Comparison of ENCODE assay signal across 1 cellular context in the genomic region with DNA sequence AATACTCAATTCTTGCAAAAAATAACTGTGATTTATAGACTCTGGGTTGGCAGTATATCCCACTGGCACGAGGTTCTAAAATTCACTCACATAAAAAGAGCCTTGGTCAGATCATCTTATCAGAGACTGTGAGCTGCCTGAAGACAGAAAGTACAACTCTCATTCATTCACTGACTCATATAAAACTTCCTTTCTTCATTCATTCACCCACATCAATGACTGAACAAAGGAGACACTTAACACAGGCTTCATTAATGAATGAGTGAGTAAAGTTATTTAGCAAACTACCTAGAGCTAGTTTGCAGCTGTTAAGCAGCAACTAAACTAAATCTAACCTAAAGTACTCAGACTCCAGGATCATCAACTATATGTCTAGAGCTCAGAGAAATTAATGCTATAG.
A peak's percentile ranks its signal among the peaks of the same experiment; 100 is the strongest.
TF ChIP-seq lines count a peak whose summit lies in the region.

No MANE protein-coding gene starts in this region.

TF ChIP-seq in GM12878, 131 proteins besides CTCF, POLR2A, EP300 and RAD21 (continued from another document):
- TF ChIP-seq, protein P1, sequence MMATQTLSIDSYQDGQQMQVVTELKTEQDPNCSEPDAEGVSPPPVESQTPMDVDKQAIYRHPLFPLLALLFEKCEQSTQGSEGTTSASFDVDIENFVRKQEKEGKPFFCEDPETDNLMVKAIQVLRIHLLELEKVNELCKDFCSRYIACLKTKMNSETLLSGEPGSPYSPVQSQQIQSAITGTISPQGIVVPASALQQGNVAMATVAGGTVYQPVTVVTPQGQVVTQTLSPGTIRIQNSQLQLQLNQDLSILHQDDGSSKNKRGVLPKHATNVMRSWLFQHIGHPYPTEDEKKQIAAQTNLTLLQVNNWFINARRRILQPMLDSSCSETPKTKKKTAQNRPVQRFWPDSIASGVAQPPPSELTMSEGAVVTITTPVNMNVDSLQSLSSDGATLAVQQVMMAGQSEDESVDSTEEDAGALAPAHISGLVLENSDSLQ (IDR thresholded peaks at IDR 0.05): no peak
- TF ChIP-seq HDAC2 (IDR thresholded peaks at IDR 0.05): no peak
- TF ChIP-seq, protein P2, sequence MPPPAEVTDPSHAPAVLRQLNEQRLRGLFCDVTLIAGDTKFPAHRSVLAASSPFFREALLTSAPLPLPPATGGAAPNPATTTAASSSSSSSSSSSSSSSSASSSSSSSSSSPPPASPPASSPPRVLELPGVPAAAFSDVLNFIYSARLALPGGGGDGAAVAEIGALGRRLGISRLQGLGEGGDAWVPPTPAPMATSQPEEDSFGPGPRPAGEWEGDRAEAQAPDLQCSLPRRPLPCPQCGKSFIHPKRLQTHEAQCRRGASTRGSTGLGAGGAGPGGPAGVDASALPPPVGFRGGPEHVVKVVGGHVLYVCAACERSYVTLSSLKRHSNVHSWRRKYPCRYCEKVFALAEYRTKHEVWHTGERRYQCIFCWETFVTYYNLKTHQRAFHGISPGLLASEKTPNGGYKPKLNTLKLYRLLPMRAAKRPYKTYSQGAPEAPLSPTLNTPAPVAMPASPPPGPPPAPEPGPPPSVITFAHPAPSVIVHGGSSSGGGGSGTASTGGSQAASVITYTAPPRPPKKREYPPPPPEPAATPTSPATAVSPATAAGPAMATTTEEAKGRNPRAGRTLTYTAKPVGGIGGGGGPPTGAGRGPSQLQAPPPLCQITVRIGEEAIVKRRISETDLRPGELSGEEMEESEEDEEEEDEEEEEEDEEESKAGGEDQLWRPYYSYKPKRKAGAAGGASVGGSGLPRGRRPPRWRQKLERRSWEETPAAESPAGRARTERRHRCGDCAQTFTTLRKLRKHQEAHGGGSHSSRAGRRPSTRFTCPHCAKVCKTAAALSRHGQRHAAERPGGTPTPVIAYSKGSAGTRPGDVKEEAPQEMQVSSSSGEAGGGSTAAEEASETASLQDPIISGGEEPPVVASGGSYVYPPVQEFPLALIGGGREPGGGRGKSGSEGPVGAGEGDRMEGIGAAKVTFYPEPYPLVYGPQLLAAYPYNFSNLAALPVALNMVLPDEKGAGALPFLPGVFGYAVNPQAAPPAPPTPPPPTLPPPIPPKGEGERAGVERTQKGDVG (CRISPR knock-in tag; IDR thresholded peaks at IDR 0.05): no peak
- TF ChIP-seq JUNB (IDR thresholded peaks at IDR 0.05): no peak
- TF ChIP-seq DPF2 (IDR thresholded peaks at IDR 0.05): 0 out of 2 replicates have a peak, but pooled peaks have one; percentile 11
- no peak for TF ChIP-seq SMC3 (IDR thresholded peaks at IDR 0.05; ENCODE audit: borderline replicate concordance, low read length)
- TF ChIP-seq BACH1 (IDR thresholded peaks at IDR 0.05; ENCODE audit: borderline replicate concordance): no peak
- no peak for TF ChIP-seq SIX5 (IDR thresholded peaks at IDR 0.05; ENCODE audit: low read depth, low read length, severe bottlenecking)
- TF ChIP-seq, protein P3, sequence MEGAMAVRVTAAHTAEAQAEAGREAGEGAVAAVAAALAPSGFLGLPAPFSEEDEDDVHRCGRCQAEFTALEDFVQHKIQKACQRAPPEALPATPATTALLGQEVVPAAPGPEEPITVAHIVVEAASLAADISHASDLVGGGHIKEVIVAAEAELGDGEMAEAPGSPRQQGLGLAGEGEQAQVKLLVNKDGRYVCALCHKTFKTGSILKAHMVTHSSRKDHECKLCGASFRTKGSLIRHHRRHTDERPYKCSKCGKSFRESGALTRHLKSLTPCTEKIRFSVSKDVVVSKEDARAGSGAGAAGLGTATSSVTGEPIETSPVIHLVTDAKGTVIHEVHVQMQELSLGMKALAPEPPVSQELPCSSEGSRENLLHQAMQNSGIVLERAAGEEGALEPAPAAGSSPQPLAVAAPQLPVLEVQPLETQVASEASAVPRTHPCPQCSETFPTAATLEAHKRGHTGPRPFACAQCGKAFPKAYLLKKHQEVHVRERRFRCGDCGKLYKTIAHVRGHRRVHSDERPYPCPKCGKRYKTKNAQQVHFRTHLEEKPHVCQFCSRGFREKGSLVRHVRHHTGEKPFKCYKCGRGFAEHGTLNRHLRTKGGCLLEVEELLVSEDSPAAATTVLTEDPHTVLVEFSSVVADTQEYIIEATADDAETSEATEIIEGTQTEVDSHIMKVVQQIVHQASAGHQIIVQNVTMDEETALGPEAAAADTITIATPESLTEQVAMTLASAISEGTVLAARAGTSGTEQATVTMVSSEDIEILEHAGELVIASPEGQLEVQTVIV (IDR thresholded peaks at IDR 0.05; ENCODE audit: borderline replicate concordance, partially characterized antibody): no peak
- TF ChIP-seq, protein P4, sequence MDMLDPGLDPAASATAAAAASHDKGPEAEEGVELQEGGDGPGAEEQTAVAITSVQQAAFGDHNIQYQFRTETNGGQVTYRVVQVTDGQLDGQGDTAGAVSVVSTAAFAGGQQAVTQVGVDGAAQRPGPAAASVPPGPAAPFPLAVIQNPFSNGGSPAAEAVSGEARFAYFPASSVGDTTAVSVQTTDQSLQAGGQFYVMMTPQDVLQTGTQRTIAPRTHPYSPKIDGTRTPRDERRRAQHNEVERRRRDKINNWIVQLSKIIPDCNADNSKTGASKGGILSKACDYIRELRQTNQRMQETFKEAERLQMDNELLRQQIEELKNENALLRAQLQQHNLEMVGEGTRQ (IDR thresholded peaks at IDR 0.05; ENCODE audit: borderline replicate concordance, low read depth, low read length): no peak
- TF ChIP-seq EZH2 (IDR thresholded peaks at IDR 0.05; ENCODE audit: borderline replicate concordance, control insufficient read depth, low read depth, low read length): no peak
- TF ChIP-seq STAT3 (IDR thresholded peaks at IDR 0.05; ENCODE audit: low read depth, low read length): no peak
- peak; percentile 72 for TF ChIP-seq TCF7 (IDR thresholded peaks at IDR 0.05; ENCODE audit: borderline replicate concordance)
- TF ChIP-seq MEF2B (IDR thresholded peaks at IDR 0.05; ENCODE audit: partially characterized antibody, poor library complexity, severe bottlenecking): no peak
- TF ChIP-seq MYB (IDR thresholded peaks at IDR 0.05; ENCODE audit: borderline replicate concordance, low read depth, low read length): no peak
- TF ChIP-seq ZNF24 (IDR thresholded peaks at IDR 0.05): peak; percentile 98
